22 cellular contexts compared by ENCODE assay signal in the genomic region with DNA sequence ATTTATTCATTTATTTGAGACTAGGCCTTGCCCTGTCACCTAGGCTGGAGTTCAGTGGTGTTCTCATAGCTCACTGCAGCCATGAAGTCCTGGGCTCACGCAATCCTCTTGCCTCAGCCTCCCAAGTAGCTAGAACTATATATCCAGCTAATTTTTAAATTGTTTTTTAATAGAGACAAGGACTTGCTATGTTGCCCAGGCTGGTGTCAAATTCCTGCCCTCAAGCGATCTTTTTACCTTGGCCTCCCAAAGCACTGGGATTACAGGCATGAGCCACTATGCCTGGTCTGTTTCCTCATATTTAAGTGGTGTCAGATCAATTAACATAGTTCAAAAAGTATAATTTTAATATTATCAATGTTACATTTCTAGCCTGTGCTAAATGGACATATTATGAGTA.
A peak's percentile ranks its signal among the peaks of the same experiment; 100 is the strongest.
DNase-seq lines count a peak whose midpoint lies in the region; ATAC-seq and TF ChIP-seq lines count a peak whose summit lies in the region.
"Had no signal": no experiment of that assay in that cellular context is flagged by ENCODE, and none has a peak within 500 bp of the region (broad histone marks: within the 10 kb centered on the region; RNA-seq: fewer than 3 reads in every experiment).

No MANE protein-coding gene starts in this region.

- H3K36me3 ChIP-seq in SJCRH30: no peaks in the 10 kb centered on the region
- H3K36me3 ChIP-seq: Peyer's patch had no signal

- no peak overlapping the region for H2BK15ac ChIP-seq in H9 (ENCODE audit: low read depth, low read length)

- H2BK120ac ChIP-seq in H9 (ENCODE audit: low read depth, low read length, poor library complexity, severe bottlenecking): no peak overlapping the region

- no peak overlapping the region for H3T11ph ChIP-seq in H9 (ENCODE audit: low read length)

- no peak overlapping the region for H3K4me3 Mint-ChIP-seq in CD4-positive, alpha-beta T cell
- H3K4me3 Mint-ChIP-seq in H9: 0 out of 5 replicates have a peak overlapping the region, but pooled peaks of 1 of the 2 experiments have one; percentile 36

- no peak overlapping the region for H2AFZ ChIP-seq in H9 (ENCODE audit: low read length)

- no peak overlapping the region for H3K4me2 ChIP-seq in H9 (ENCODE audit: insufficient read depth, insufficient read length, low read length)
- H3K4me2 ChIP-seq: A549 had no signal

- no peak for DNase-seq in CD4-positive, alpha-beta T cell
- DNase-seq in H9: no peak
- DNase-seq in SJCRH30: peak; percentile 14 to 44
- DNase-seq in islet precursor cell: peak; percentile 66
- DNase-seq: C1 segment of cervical spinal cord, DMS53, EL, H7, NCI-H1417, NCI-H187, NCI-H2171, NCI-H446, NCI-H526 treated with DMSO at 0.1 percent for 48 hours, Peyer's patch had no signal

- H4K8ac ChIP-seq in H9 (replicated peaks; ENCODE audit: insufficient read length, low read depth, low read length): no peak overlapping the region

- no peaks in the 10 kb centered on the region for H3K27me3 ChIP-seq in CD4-positive, alpha-beta T cell (ENCODE audit: control insufficient read depth, insufficient read depth, low read length)
- H3K27me3 ChIP-seq in H9 (ENCODE audit: insufficient read depth, low read length): no peaks in the 10 kb centered on the region
- H3K27me3 ChIP-seq in SJCRH30: no peaks in the 10 kb centered on the region
- H3K27me3 ChIP-seq: Peyer's patch had no signal

- H3K4me3 ChIP-seq in SJCRH30: no peak overlapping the region
- H3K4me3 ChIP-seq: A549, K562, Peyer's patch, SK-N-MC had no signal

- ATAC-seq in CD4-positive, alpha-beta T cell (ENCODE audit: poor library complexity): no peak
- ATAC-seq in HG03378 (IDR thresholded peaks at IDR 0.05; ENCODE audit: unreplicated experiment) (no peak), GM18519 (IDR thresholded peaks at IDR 0.05; ENCODE audit: low FRiP score, unreplicated experiment) (no peak), GM19463 (IDR thresholded peaks at IDR 0.05; ENCODE audit: unreplicated experiment) (no peak), HG03469 (IDR thresholded peaks at IDR 0.05; ENCODE audit: unreplicated experiment) (no peak)
- ATAC-seq: A549, K562, Right ventricle myocardium inferior had no signal

- no peak overlapping the region for H3K27ac ChIP-seq in CD4-positive, alpha-beta T cell (ENCODE audit: low read depth, low read length)
- H3K27ac ChIP-seq in H9 (ENCODE audit: insufficient read length, low read depth, low read length): no peak overlapping the region
- H3K27ac ChIP-seq in SJCRH30: no peak overlapping the region
- H3K27ac ChIP-seq: A549, Peyer's patch, SK-N-MC had no signal

- H2BK12ac ChIP-seq in H9 (ENCODE audit: insufficient read length, low read depth, low read length): no peak overlapping the region

- no peaks in the 10 kb centered on the region for H3K9me3 ChIP-seq in CD4-positive, alpha-beta T cell (ENCODE audit: control insufficient read depth, low read length)
- H3K9me3 ChIP-seq in H9 (ENCODE audit: control insufficient read depth, low read depth, low read length): no peaks in the 10 kb centered on the region
- no peaks in the 10 kb centered on the region for H3K9me3 ChIP-seq in SJCRH30 (replicated peaks)
- H3K9me3 ChIP-seq: A549, Peyer's patch had no signal

- H3K36me3 Mint-ChIP-seq in CD4-positive, alpha-beta T cell (ENCODE audit: low read depth): peaks cover 17% of the 10 kb centered on the region
- H3K36me3 Mint-ChIP-seq in H9 (ENCODE audit: insufficient read depth in 1 of 3, low read depth in 3 of 3): no peaks in the 10 kb centered on the region

- no CpG with 5 or more reads among the region's 2 CpGs for WGBS in H9 (ENCODE audit: extremely low coverage, insufficient read length, low lambda C conversion rate)

- no peak overlapping the region for H2AK5ac ChIP-seq in H9 (ENCODE audit: insufficient read length, low read length)

- H4K20me1 ChIP-seq in H9 (ENCODE audit: control insufficient read depth, insufficient read depth, insufficient read length): no peaks in the 10 kb centered on the region

- no peaks in the 10 kb centered on the region for H3K27me3 Mint-ChIP-seq in CD4-positive, alpha-beta T cell
- H3K27me3 Mint-ChIP-seq in H9 (ENCODE audit: low read depth): no peaks in the 10 kb centered on the region; the same call in 1 of the 2 replicates

- H3K4me1 ChIP-seq in H9 (ENCODE audit: insufficient read depth, low read length) (peaks cover 19% of the 10 kb centered on the region), SJCRH30 (0 out of 2 replicates have a peak, but pooled peaks cover 3% of the 10 kb centered on the region)

- peaks cover 64% of the 10 kb centered on the region for H3K4me1 Mint-ChIP-seq in CD4-positive, alpha-beta T cell (ENCODE audit: low read depth)
- peaks cover 73 to 76% of the 10 kb centered on the region in 2 experiments for H3K4me1 Mint-ChIP-seq in H9

- H3K23ac ChIP-seq in H9 (ENCODE audit: insufficient read length, low read depth, low read length): no peak overlapping the region

- no peak overlapping the region for H3K18ac ChIP-seq in H9 (ENCODE audit: insufficient read length, low read depth, low read length)

- no peak overlapping the region for H3K4ac ChIP-seq in H9 (ENCODE audit: low read depth, low read length)

- H2BK5ac ChIP-seq in H9 (ENCODE audit: insufficient read length, low read length): no peak overlapping the region

- peaks cover 8% of the 10 kb centered on the region; the same call in 1 of the 2 replicates for H3K79me2 ChIP-seq in H9 (ENCODE audit: insufficient read depth, low read length)

- peak overlapping the region; percentile 56 for H3K27ac Mint-ChIP-seq in CD4-positive, alpha-beta T cell
- H3K27ac Mint-ChIP-seq in H9: peak overlapping the region in 2 of 3 experiments; percentile 63 to 64; a peak in 4 of 7 replicates

- H4K91ac ChIP-seq in H9 (ENCODE audit: insufficient read length, low read depth, low read length): no peak overlapping the region

- no peak overlapping the region for H4K5ac ChIP-seq in H9 (ENCODE audit: insufficient read length, low read depth, low read length)

- H2BK20ac ChIP-seq in H9 (ENCODE audit: low read depth, low read length, poor library complexity, severe bottlenecking): no peak overlapping the region

- H3K14ac ChIP-seq in H9 (ENCODE audit: insufficient read depth, low read length): no peak overlapping the region

- CTCF ChIA-PET in CD4-positive, alpha-beta T cell (lab: Charles Lee): interaction anchor here (1.0 kb wide), 1 partner anchor 67 kb away, joined by 3 read pairs; no protein-coding TSS in a partner anchor

- no peak for TF ChIP-seq CTCF in CD4-positive, alpha-beta T cell (IDR thresholded peaks at IDR 0.05)
- no peak for TF ChIP-seq CTCF in H9 (conservative IDR thresholded peaks at IDR 0.05)

- H3K23me2 ChIP-seq in H9 (ENCODE audit: insufficient read length, low read depth, low read length, poor library complexity, severe bottlenecking): peaks cover 13% of the 10 kb centered on the region

- POLR2A ChIA-PET in CD4-positive, alpha-beta T cell (lab: Charles Lee): interaction anchor here (8.2 kb wide), 1 partner anchor 64 kb away, joined by 351 read pairs; a partner anchor contains a TSS

- intact Hi-C loops in CD4-positive, alpha-beta T cell (cut with DNase I, micrococcal nuclease): loop anchor here (10.0 kb wide), 2 partner anchors 422 to 1382 kb away; a partner anchor contains a TSS

- H3K9ac ChIP-seq in H9 (ENCODE audit: extremely low read depth, insufficient read length, low read length): no peak overlapping the region

- no peaks in the 10 kb centered on the region for H3K9me3 Mint-ChIP-seq in CD4-positive, alpha-beta T cell
- no peaks in the 10 kb centered on the region for H3K9me3 Mint-ChIP-seq in H9

- H3K56ac ChIP-seq in H9 (ENCODE audit: insufficient read length, low read depth, low read length): no peak overlapping the region

- H3K79me1 ChIP-seq in H9 (ENCODE audit: insufficient read depth, low read depth, low read length, poor library complexity, severe bottlenecking): peaks cover 2% of the 10 kb centered on the region

Comparison
In these comparisons a context has a peak if more than half of its experiments do, and no peak if none do; other contexts are left out.
1. DNase-seq: peak in SJCRH30 (2 of 2) and islet precursor cell (single experiment); none in CD4-positive, alpha-beta T cell (0 of 10) and H9 (single experiment).